Comparison of ENCODE assay signal across 8 cellular contexts in genomic region chr17:73645050-73645871, GRCh38. TPM values are rescaled to one million over a fixed set of nuclear protein-coding genes. Genes with fewer than 3 reads are reported as not detected.
A peak's percentile ranks its signal among the peaks of the same experiment; 100 is the strongest.
DNase-seq lines count a peak whose midpoint lies in the region; TF ChIP-seq lines count a peak whose summit lies in the region.

No MANE protein-coding gene starts in this region.

- H3K36me3 ChIP-seq in hepatocyte (replicated peaks; ENCODE audit: insufficient read depth, low read depth) (no peaks in the 10 kb centered on the region), prostate gland (no peaks in the 10 kb centered on the region)
- no peaks in the 10 kb centered on the region for H3K36me3 ChIP-seq in effector memory CD4-positive, alpha-beta T cell (ENCODE audit: control insufficient read depth, insufficient read depth, low read length)

- H3K4me3 ChIP-seq in hepatocyte (peak overlapping the region; percentile 17), prostate gland (peak overlapping the region; percentile 50 to 57)
- no peak overlapping the region for H3K4me3 ChIP-seq in effector memory CD4-positive, alpha-beta T cell (ENCODE audit: insufficient read depth, low read depth, low read length, poor library complexity, severe bottlenecking)

- no peak overlapping the region for H2AFZ ChIP-seq in hepatocyte

- no peaks in the 10 kb centered on the region for H3K79me2 ChIP-seq in hepatocyte

- H3K4me1 ChIP-seq in hepatocyte (ENCODE audit: insufficient read depth) (peaks cover 16% of the 10 kb centered on the region), prostate gland (replicated peaks) (peaks cover 5% of the 10 kb centered on the region)
- peaks cover 13% of the 10 kb centered on the region for H3K4me1 ChIP-seq in effector memory CD4-positive, alpha-beta T cell (ENCODE audit: control insufficient read depth, insufficient read depth, low read length, poor library complexity, severe bottlenecking)

- H3K27me3 ChIP-seq in hepatocyte (peaks cover 85% of the 10 kb centered on the region), prostate gland (replicated peaks; ENCODE audit: insufficient read depth) (no peaks in the 10 kb centered on the region)
- H3K27me3 ChIP-seq in effector memory CD4-positive, alpha-beta T cell (replicated peaks; ENCODE audit: control insufficient read depth, insufficient read depth, low read length, poor library complexity, severe bottlenecking), result peaks cover 4% of the 10 kb centered on the region

- H3K9me2 ChIP-seq in hepatocyte (replicated peaks; ENCODE audit: insufficient read depth), result no peaks in the 10 kb centered on the region

- peak overlapping the region; percentile 98 for H3K4me2 ChIP-seq in hepatocyte

- intact Hi-C loops in prostate gland (cut with DNase I), result no loop called here

- TF ChIP-seq POLR2A in prostate gland (IDR thresholded peaks at IDR 0.05), result no peak

- DNase-seq in EH (ENCODE audit: low read depth) (peak; percentile 2), NCI-H510A treated with DMSO at 0.1 percent for 48 hours (lab: John Stamatoyannopoulos, UW) (peak; percentile 89), hepatocyte (ENCODE audit: low spot score) (peak; percentile 79), prostate gland (ENCODE audit: low spot score) (peak; percentile 69), HCEC 1CT (no peak), GOT3 (lab: John Stamatoyannopoulos, UW) (no peak)
- DNase-seq in activated naive CD4-positive, alpha-beta T cell treated with anti-CD3 and anti-CD28 coated beads, Interleukin-2, amount 50 U/mL, for 16 hours, result peak; percentile 54
- no peak for DNase-seq in effector memory CD4-positive, alpha-beta T cell

- WGBS in hepatocyte (ENCODE audit: low lambda C conversion rate, missing lambda C conversion rate), result 5% methylated on average over 57 of the region's 90 CpGs
- WGBS in prostate gland, result 2% methylated on average over 61 of the region's 90 CpGs

- H4K20me1 ChIP-seq in hepatocyte (ENCODE audit: insufficient read depth, poor library complexity, severe bottlenecking), result no peaks in the 10 kb centered on the region

- H3K27ac ChIP-seq in hepatocyte, result no peak overlapping the region
- H3K27ac ChIP-seq in prostate gland, result peak overlapping the region; percentile 82 to 84
- no peak overlapping the region for H3K27ac ChIP-seq in effector memory CD4-positive, alpha-beta T cell (ENCODE audit: insufficient read depth, low read length, poor library complexity, severe bottlenecking)

- H3K9me3 ChIP-seq in hepatocyte (ENCODE audit: low read depth), result no peaks in the 10 kb centered on the region
- H3K9me3 ChIP-seq in prostate gland, result no peaks in the 10 kb centered on the region
- no peaks in the 10 kb centered on the region for H3K9me3 ChIP-seq in effector memory CD4-positive, alpha-beta T cell (ENCODE audit: control insufficient read depth, low read length)

- TF ChIP-seq CTCF in hepatocyte (IDR thresholded peaks at IDR 0.05; ENCODE audit: poor library complexity) (peak; percentile 22), prostate gland (IDR thresholded peaks at IDR 0.05) (peak in 2 of 4 experiments; percentile 9 to 31)

RNA-seq across cellular contexts. Expression of gene SDK2, which starts 1.0 kb away (rescaled TPM):
- total RNA-seq in hepatocyte (1.0 and 1.2 TPM in 2 replicates), prostate gland (10 to 100 TPM; 16.5 to 26.3 TPM)
- polyA plus RNA-seq in hepatocyte, result 0.52 and 0.59 TPM in 2 replicates

Comparison
In these comparisons a context has a peak if more than half of its experiments do, and no peak if none do; other contexts are left out.
1. DNase-seq: peak in EH (single experiment), NCI-H510A treated with DMSO at 0.1 percent for 48 hours (single experiment), activated naive CD4-positive, alpha-beta T cell treated with anti-CD3 and anti-CD28 coated beads, Interleukin-2, amount 50 U/mL, for 16 hours (single experiment), hepatocyte (single experiment) and prostate gland (single experiment); none in HCEC 1CT (single experiment), GOT3 (single experiment) and effector memory CD4-positive, alpha-beta T cell (0 of 3).
2. H3K27ac ChIP-seq: peak in prostate gland (2 of 2); none in hepatocyte (single experiment) and effector memory CD4-positive, alpha-beta T cell (single experiment).